In the genomic region with DNA sequence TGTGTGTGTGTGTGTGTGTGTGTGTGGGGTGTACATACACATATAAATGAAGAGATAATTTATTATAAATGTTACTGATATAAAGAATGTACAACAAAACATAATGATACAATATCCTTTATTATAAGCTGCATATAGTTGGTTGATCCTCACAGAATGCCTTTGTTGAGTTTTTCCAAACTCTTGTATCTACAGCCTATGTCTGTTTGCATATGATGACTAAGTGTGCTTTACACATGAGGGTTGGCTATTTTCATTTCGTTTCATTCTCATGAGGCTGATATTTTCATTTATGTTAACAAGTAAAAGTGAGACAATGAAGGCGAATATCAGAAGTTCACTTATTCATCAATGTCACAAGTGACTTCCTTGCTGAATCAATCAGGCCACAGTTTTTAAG, we compare ENCODE assay signal across 25 cellular contexts.
"Had no signal": no experiment of that assay in that cellular context is flagged by ENCODE, and none has a peak within 500 bp of the region (broad histone marks: within the 10 kb centered on the region; RNA-seq: fewer than 3 reads in every experiment).

No MANE protein-coding gene starts in this region.

- DNase-seq: effector CD8-positive, alpha-beta T cell; effector memory CD8-positive, alpha-beta T cell; endodermal cell; erythroblast; esophagus squamous epithelium; foreskin fibroblast; foreskin melanocyte; gastrocnemius medialis; glutamatergic neuron; head of caudate nucleus; heart right ventricle; hippocampal formation; left cardiac atrium; left lung; left ventricle myocardium superior; lower lobe of right lung; mesenchymal stem cell; naive thymus-derived CD4-positive, alpha-beta T cell had no signal

- ATAC-seq: effector memory CD8-positive, alpha-beta T cell; esophagus mucosa; gastrocnemius medialis; heart right ventricle; left cardiac atrium; left lung; left ventricle myocardium superior; lower lobe of right lung; naive thymus-derived CD4-positive, alpha-beta T cell had no signal

- H3K27me3 ChIP-seq: gastrocnemius medialis, left lung had no signal

- H3K9me3 ChIP-seq: gastrocnemius medialis, left lung, lower lobe of right lung had no signal

- H3K4me3 ChIP-seq: coronary artery, esophagus squamous epithelium, gastrocnemius medialis, heart right ventricle, left lung, lower lobe of right lung had no signal

- H3K4me1 ChIP-seq: esophagus squamous epithelium, left lung, lower lobe of right lung had no signal

- H3K27ac ChIP-seq: coronary artery, epithelial cell of prostate, esophagus squamous epithelium, heart right ventricle, left lung, lower lobe of right lung had no signal

- FAIRE-seq: colon, endometrium, islet of Langerhans, keratinocyte had no signal

- H3K36me3 ChIP-seq: esophagus squamous epithelium, gastrocnemius medialis, heart right ventricle, left lung, lower lobe of right lung had no signal
